In genomic region chr22:37898441-37899181, GRCh38 we compare ENCODE assay signal across 10 cellular contexts. TPM values are rescaled to one million over a fixed set of nuclear protein-coding genes. Genes with fewer than 3 reads are reported as not detected.
DNase-seq lines count a peak whose midpoint lies in the region; ATAC-seq and TF ChIP-seq lines count a peak whose summit lies in the region.
"Had no signal": no experiment of that assay in that cellular context is flagged by ENCODE, and none has a peak within 500 bp of the region (broad histone marks: within the 10 kb centered on the region; RNA-seq: fewer than 3 reads in every experiment).

No MANE protein-coding gene starts in this region.

- H3K4me1 Mint-ChIP-seq in Calu3 (ENCODE audit: low read depth, unreplicated experiment) = peaks cover 65% of the 10 kb centered on the region

- H3K4me1 ChIP-seq in prostate gland (replicated peaks) = no peaks in the 10 kb centered on the region

- H3K36me3 ChIP-seq in prostate gland = no peaks in the 10 kb centered on the region

- no peaks in the 10 kb centered on the region for H3K27me3 ChIP-seq in prostate gland (replicated peaks; ENCODE audit: insufficient read depth)

- BruUV-seq in Calu3 (replicated peaks; lab: Mats Ljungman, UMichigan) = no TSS peak

- H3K27me3 Mint-ChIP-seq in Calu3 (ENCODE audit: unreplicated experiment) = no peaks in the 10 kb centered on the region

- H3K27ac ChIP-seq in prostate gland = peak overlapping the region; percentile 55 to 58

- no peak overlapping the region for H3K4me3 ChIP-seq in prostate gland

- WGBS in prostate gland = 52% methylated on average over 9 of the region's 9 CpGs

- intact Hi-C loops in Calu3 (cut with micrococcal nuclease; ENCODE audit: unreplicated experiment) = loop anchor here (5.0 kb wide), 1 partner anchor 34 kb away; no protein-coding TSS in a partner anchor
- intact Hi-C loops in prostate gland (cut with DNase I) = no loop called here

- no peaks in the 10 kb centered on the region for H3K9me3 Mint-ChIP-seq in Calu3 (ENCODE audit: low read depth, unreplicated experiment)

- H3K36me3 Mint-ChIP-seq in Calu3 (ENCODE audit: insufficient read depth, unreplicated experiment) = peaks cover 39% of the 10 kb centered on the region

- TF ChIP-seq POLR2A in prostate gland (IDR thresholded peaks at IDR 0.05) = no peak

- H3K9me3 ChIP-seq in prostate gland = no peaks in the 10 kb centered on the region

- no peak for ATAC-seq in HG03439 (IDR thresholded peaks at IDR 0.05; ENCODE audit: unreplicated experiment)

- CTCF ChIA-PET in Calu3 (lab: Charles Lee) = interaction anchor here (0.6 to 1.6 kb wide), 4 partner anchors 11 to 57 kb away, joined by 3 to 6 read pairs (median 4); no protein-coding TSS in a partner anchor

- peak overlapping the region; percentile 83 for H3K27ac Mint-ChIP-seq in Calu3 (ENCODE audit: unreplicated experiment)

- TF ChIP-seq CTCF in Calu3 (IDR thresholded peaks at IDR 0.05; ENCODE audit: unreplicated experiment) (no peak), prostate gland (IDR thresholded peaks at IDR 0.05) (no peak)

- no peak overlapping the region for H3K4me3 Mint-ChIP-seq in Calu3 (ENCODE audit: low read depth, unreplicated experiment)

- DNase-seq in Calu3 (peak; percentile 94), SW480 (ENCODE audit: low spot score) (peak; percentile 79), glomerular visceral epithelial cell (ENCODE audit: extremely low spot score) (peak; percentile 45), prostate gland (ENCODE audit: low spot score) (peak; percentile 81), activated gamma-delta T cell (lab: John Stamatoyannopoulos, UW) (no peak), DMS153 (lab: John Stamatoyannopoulos, UW) (no peak), 8988T (no peak)
- DNase-seq: NCI-H82 had no signal

RNA-seq across cellular contexts. Expression of gene MICALL1, which starts 7.5 kb away (rescaled TPM):
- total RNA-seq in Calu3 (2022) (60.7 and 69.7 TPM in 2 replicates), prostate gland (10 to 100 TPM; 42.8 to 62.8 TPM)

RNA-seq across cellular contexts. Expression of gene EIF3L, which starts 49.4 kb away (rescaled TPM):
- total RNA-seq in Calu3 (2022) = 287 and 402 TPM in 2 replicates
- 100 to 1,000 TPM; 385 to 501 TPM for total RNA-seq in prostate gland

RNA-seq across cellular contexts. Expression of gene ANKRD54, which starts 54.5 kb away (rescaled TPM):
- total RNA-seq in Calu3 (2022) (23.9 and 27.1 TPM in 2 replicates), prostate gland (10 to 100 TPM; 72.4 to 94.5 TPM)

RNA-seq across cellular contexts. Expression of gene C22orf23, which starts 54.8 kb away (rescaled TPM):
- total RNA-seq in Calu3 (2022) (0.52 and 0.69 TPM in 2 replicates), prostate gland (1 to 10 TPM in 1 of 2 donors, not detected in 1; 9.7 TPM)
- total RNA-seq: mesenteric fat pad had no signal

RNA-seq across cellular contexts. Expression of gene POLR2F, which starts 54.9 kb away (rescaled TPM):
- 105 and 111 TPM in 2 replicates for total RNA-seq in Calu3 (2022)
- 100 to 1,000 TPM in 1 of 2 donors, 10 to 100 TPM in 1; 63.1 to 157 TPM for total RNA-seq in prostate gland

Comparison
In these comparisons a context has a peak if more than half of its experiments do, and no peak if none do; other contexts are left out.
1. DNase-seq: peak in Calu3 (single experiment), SW480 (single experiment), glomerular visceral epithelial cell (single experiment) and prostate gland (single experiment); none in activated gamma-delta T cell (single experiment), DMS153 (single experiment) and 8988T (single experiment).